ENCODE assay signal across 2 cellular contexts in genomic region chr1:32023351-32023750, GRCh38.
TF ChIP-seq lines count a peak whose summit lies in the region.

No MANE protein-coding gene starts in this region.

TF ChIP-seq in GM23338, 12 proteins besides CTCF, POLR2A, EP300 and RAD21:
- no peak for TF ChIP-seq STAT1 (IDR thresholded peaks at IDR 0.05; ENCODE audit: unreplicated experiment)
- TF ChIP-seq EZH2 (IDR thresholded peaks at IDR 0.05; ENCODE audit: low read depth, unreplicated experiment), result no peak
- no peak for TF ChIP-seq CREB1 (CRISPR knock-in tag; IDR thresholded peaks at IDR 0.05; ENCODE audit: low read depth)
- no peak for TF ChIP-seq POLR2AphosphoS5 (IDR thresholded peaks at IDR 0.05; ENCODE audit: low read depth)
- no peak for TF ChIP-seq EZH2phosphoT487 (IDR thresholded peaks at IDR 0.05; ENCODE audit: unreplicated experiment)
- no peak for TF ChIP-seq REST (IDR thresholded peaks at IDR 0.05; ENCODE audit: unreplicated experiment)
- no peak for TF ChIP-seq ETS1 (IDR thresholded peaks at IDR 0.05)
- no peak for TF ChIP-seq ZNF331 (CRISPR knock-in tag; IDR thresholded peaks at IDR 0.05; ENCODE audit: low read depth)
- TF ChIP-seq JUNB (IDR thresholded peaks at IDR 0.05; ENCODE audit: unreplicated experiment), result no peak
- TF ChIP-seq ZNF114 (CRISPR knock-in tag; IDR thresholded peaks at IDR 0.05), result no peak

TF ChIP-seq in K562, 482 proteins besides CTCF, POLR2A, EP300 and RAD21:
- TF ChIP-seq ZNF431 (CRISPR knock-in tag; IDR thresholded peaks at IDR 0.05) (no peak), ID3 (CRISPR knock-in tag; IDR thresholded peaks at IDR 0.05) (no peak), ID3 (tag; IDR thresholded peaks at IDR 0.05) (no peak), ZHX1 (conservative IDR thresholded peaks at IDR 0.05; ENCODE audit: low read length) (no peak), FOXK2 (conservative IDR thresholded peaks at IDR 0.05 in 1 of 2, IDR thresholded peaks at IDR 0.05 in 1 of 2; ENCODE audit: low read depth in 2 of 2) (0 out of 4 replicates have a peak, but pooled peaks of 1 of the 2 experiments have one; percentile 26), ZNF133 (CRISPR knock-in tag; IDR thresholded peaks at IDR 0.05) (no peak)
